In genomic region chr7:157506268-157506667, GRCh38 we compare ENCODE assay signal across 22 cellular contexts.
DNase-seq lines count a peak whose midpoint lies in the region; ATAC-seq and TF ChIP-seq lines count a peak whose summit lies in the region.
"Had no signal": no experiment of that assay in that cellular context is flagged by ENCODE, and none has a peak within 500 bp of the region (broad histone marks: within the 10 kb centered on the region; RNA-seq: fewer than 3 reads in every experiment).

No MANE protein-coding gene starts in this region.

- H3K4me3 ChIP-seq in CD4-positive, CD25-positive, alpha-beta regulatory T cell (ENCODE audit: low read depth, low read length): no peak overlapping the region
- peak overlapping the region in 1 of 2 donors; percentile 69 for H3K4me3 ChIP-seq in neuronal stem cell (ENCODE audit: low read length in 2 of 2)
- no peak overlapping the region for H3K4me3 ChIP-seq in A673 (ENCODE audit: low read depth, low read length, poor library complexity, severe bottlenecking)
- H3K4me3 ChIP-seq: A549, BLaER1 had no signal

- no peak overlapping the region for H2BK5ac ChIP-seq in neuronal stem cell (ENCODE audit: low read length)

- H3K9ac ChIP-seq in neuronal stem cell (ENCODE audit: low read depth, low read length, poor library complexity): peak overlapping the region; percentile 64
- H3K9ac ChIP-seq: BLaER1 had no signal

- H3K4me1 Mint-ChIP-seq in activated T-cell treated with anti-CD3 and anti-CD28 coated beads, Interleukin-2, amount 50 U/mL, for 24 hours (ENCODE audit: low read depth): peaks cover 26% of the 10 kb centered on the region
- peaks cover 30% of the 10 kb centered on the region for H3K4me1 Mint-ChIP-seq in activated T-cell treated with anti-CD3 and anti-CD28 coated beads, Interleukin-2, amount 50 U/mL, for 4 hours (ENCODE audit: low read depth)
- peaks cover 12 to 34% (median 25%) of the 10 kb centered on the region in 4 donors for H3K4me1 Mint-ChIP-seq in CD4-positive, CD25-positive, alpha-beta regulatory T cell
- peaks cover 29% of the 10 kb centered on the region for H3K4me1 Mint-ChIP-seq in activated CD4-positive, alpha-beta memory T cell treated with anti-CD3 and anti-CD28 coated beads, Interleukin-2, amount 10 ng/mL, durations not matched to agents 7 days and 5 days

- H2BK12ac ChIP-seq in neuronal stem cell (ENCODE audit: low read length): no peak overlapping the region

- no peaks in the 10 kb centered on the region for H3K79me1 ChIP-seq in neuronal stem cell (ENCODE audit: low read depth, low read length)

- no peak overlapping the region for H3K4me2 ChIP-seq in neuronal stem cell (ENCODE audit: insufficient read depth, low read length, poor library complexity, severe bottlenecking)
- H3K4me2 ChIP-seq: A549, BLaER1 had no signal

- H3K18ac ChIP-seq in neuronal stem cell (ENCODE audit: low read length): no peak overlapping the region

- H3K23ac ChIP-seq in neuronal stem cell (ENCODE audit: low read depth, low read length, poor library complexity): no peak overlapping the region

- TF ChIP-seq CTCF in A673 (conservative IDR thresholded peaks at IDR 0.05; ENCODE audit: low read depth, low read length): no peak

- no peak overlapping the region for H2BK120ac ChIP-seq in neuronal stem cell (ENCODE audit: low read depth, low read length)

- no CpG with 5 or more reads among the region's 6 CpGs for WGBS in neuronal stem cell (ENCODE audit: extremely low coverage in 2 of 2, insufficient read length in 2 of 2, insufficient replicate concordance in 1 of 2), 2 donors

- H3K36me3 ChIP-seq in CD4-positive, CD25-positive, alpha-beta regulatory T cell (ENCODE audit: control insufficient read depth, insufficient read depth, low read length): no peaks in the 10 kb centered on the region
- H3K36me3 ChIP-seq in neuronal stem cell (replicated peaks in 1 of 2; ENCODE audit: control insufficient read depth in 2 of 2, insufficient read depth in 2 of 2, low read length in 2 of 2) (no peaks in the 10 kb centered on the region), A673 (ENCODE audit: insufficient read depth, low read length, poor library complexity, severe bottlenecking) (no peaks in the 10 kb centered on the region)
- H3K36me3 ChIP-seq: BLaER1 had no signal

- H3K4me3 Mint-ChIP-seq in activated T-cell treated with anti-CD3 and anti-CD28 coated beads, Interleukin-2, amount 50 U/mL, for 24 hours: no peak overlapping the region
- no peak overlapping the region for H3K4me3 Mint-ChIP-seq in activated T-cell treated with anti-CD3 and anti-CD28 coated beads, Interleukin-2, amount 50 U/mL, for 4 hours
- H3K4me3 Mint-ChIP-seq in CD4-positive, CD25-positive, alpha-beta regulatory T cell: no peak overlapping the region
- H3K4me3 Mint-ChIP-seq in activated CD4-positive, alpha-beta memory T cell treated with anti-CD3 and anti-CD28 coated beads, Interleukin-2, amount 10 ng/mL, durations not matched to agents 7 days and 5 days: no peak overlapping the region
- H3K4me3 Mint-ChIP-seq: IgD-negative memory B cell had no signal

- no peaks in the 10 kb centered on the region for H3K27me3 ChIP-seq in CD4-positive, CD25-positive, alpha-beta regulatory T cell (ENCODE audit: control insufficient read depth, insufficient read depth, low read length)
- H3K27me3 ChIP-seq in neuronal stem cell (ENCODE audit: control insufficient read depth in 3 of 3, insufficient read depth in 3 of 3, low read depth in 1 of 3, low read length in 3 of 3) (no peaks in the 10 kb centered on the region), A673 (replicated peaks; ENCODE audit: insufficient read depth, low read depth, low read length, poor library complexity) (peaks cover 26% of the 10 kb centered on the region)
- H3K27me3 ChIP-seq: BLaER1 had no signal

- peaks cover 26% of the 10 kb centered on the region for H3K27me3 Mint-ChIP-seq in activated T-cell treated with anti-CD3 and anti-CD28 coated beads, Interleukin-2, amount 50 U/mL, for 24 hours
- H3K27me3 Mint-ChIP-seq in activated T-cell treated with anti-CD3 and anti-CD28 coated beads, Interleukin-2, amount 50 U/mL, for 4 hours (ENCODE audit: low read depth): peaks cover 3% of the 10 kb centered on the region
- peaks cover 40% of the 10 kb centered on the region for H3K27me3 Mint-ChIP-seq in CD4-positive, CD25-positive, alpha-beta regulatory T cell
- peaks cover 41% of the 10 kb centered on the region for H3K27me3 Mint-ChIP-seq in activated CD4-positive, alpha-beta memory T cell treated with anti-CD3 and anti-CD28 coated beads, Interleukin-2, amount 10 ng/mL, durations not matched to agents 7 days and 5 days

- H3K36me3 Mint-ChIP-seq in activated T-cell treated with anti-CD3 and anti-CD28 coated beads, Interleukin-2, amount 50 U/mL, for 24 hours (ENCODE audit: low read depth): no peaks in the 10 kb centered on the region
- no peaks in the 10 kb centered on the region for H3K36me3 Mint-ChIP-seq in activated T-cell treated with anti-CD3 and anti-CD28 coated beads, Interleukin-2, amount 50 U/mL, for 4 hours (ENCODE audit: insufficient read depth)
- peaks cover 6% of the 10 kb centered on the region for H3K36me3 Mint-ChIP-seq in CD4-positive, CD25-positive, alpha-beta regulatory T cell
- H3K36me3 Mint-ChIP-seq in activated CD4-positive, alpha-beta memory T cell treated with anti-CD3 and anti-CD28 coated beads, Interleukin-2, amount 10 ng/mL, durations not matched to agents 7 days and 5 days (ENCODE audit: low read depth): peaks cover 23% of the 10 kb centered on the region
- H3K36me3 Mint-ChIP-seq: IgD-negative memory B cell had no signal

- peaks cover 19% of the 10 kb centered on the region for H3K9me3 Mint-ChIP-seq in activated T-cell treated with anti-CD3 and anti-CD28 coated beads, Interleukin-2, amount 50 U/mL, for 24 hours
- H3K9me3 Mint-ChIP-seq in activated T-cell treated with anti-CD3 and anti-CD28 coated beads, Interleukin-2, amount 50 U/mL, for 4 hours: peaks cover 13% of the 10 kb centered on the region
- peaks cover 0 to 7% (median 0%) of the 10 kb centered on the region in 7 donors for H3K9me3 Mint-ChIP-seq in CD4-positive, CD25-positive, alpha-beta regulatory T cell
- peaks cover 16% of the 10 kb centered on the region for H3K9me3 Mint-ChIP-seq in activated CD4-positive, alpha-beta memory T cell treated with anti-CD3 and anti-CD28 coated beads, Interleukin-2, amount 10 ng/mL, durations not matched to agents 7 days and 5 days

- H2AFZ ChIP-seq in neuronal stem cell (ENCODE audit: low read length): no peak overlapping the region

- H3K4me1 ChIP-seq in CD4-positive, CD25-positive, alpha-beta regulatory T cell (ENCODE audit: control insufficient read depth, insufficient read depth, low read length, poor library complexity, severe bottlenecking): peaks cover 25% of the 10 kb centered on the region
- H3K4me1 ChIP-seq in neuronal stem cell (ENCODE audit: control insufficient read depth in 2 of 2, insufficient read depth in 1 of 2, low read depth in 1 of 2, low read length in 2 of 2) (no peaks in the 10 kb centered on the region), A673 (ENCODE audit: insufficient read depth, low read length, poor library complexity, severe bottlenecking) (no peaks in the 10 kb centered on the region)
- H3K4me1 ChIP-seq: A549 had no signal

- no peak overlapping the region for H3K27ac ChIP-seq in CD4-positive, CD25-positive, alpha-beta regulatory T cell (ENCODE audit: insufficient read depth, low read length, poor library complexity, severe bottlenecking)
- H3K27ac ChIP-seq in neuronal stem cell (replicated peaks; ENCODE audit: low read length): no peak overlapping the region
- no peak overlapping the region for H3K27ac ChIP-seq in A673 (ENCODE audit: low read depth, low read length, poor library complexity, severe bottlenecking)
- H3K27ac ChIP-seq: A549, BLaER1, HL-60 had no signal

- H3K4ac ChIP-seq in neuronal stem cell (ENCODE audit: low read length): no peak overlapping the region

- no peak overlapping the region for H3K27ac Mint-ChIP-seq in activated T-cell treated with anti-CD3 and anti-CD28 coated beads, Interleukin-2, amount 50 U/mL, for 24 hours
- H3K27ac Mint-ChIP-seq in CD4-positive, CD25-positive, alpha-beta regulatory T cell: peak overlapping the region in 2 of 3 donors; percentile 34 to 98
- no peak overlapping the region for H3K27ac Mint-ChIP-seq in activated CD4-positive, alpha-beta memory T cell treated with anti-CD3 and anti-CD28 coated beads, Interleukin-2, amount 10 ng/mL, durations not matched to agents 7 days and 5 days
- H3K27ac Mint-ChIP-seq: IgD-negative memory B cell had no signal

- POLR2A ChIA-PET in activated CD4-positive, alpha-beta memory T cell treated with anti-CD3 and anti-CD28 coated beads, Interleukin-2, amount 10 ng/mL, durations not matched to agents 7 days and 5 days (lab: Charles Lee): interaction anchor here (1.0 kb wide), 1 partner anchor 16 kb away, joined by 3 read pairs; no protein-coding TSS in a partner anchor
- POLR2A ChIA-PET in A673 (lab: Charles Lee; ENCODE audit: low non-redundant PET): no interaction called here

- H4K91ac ChIP-seq in neuronal stem cell (ENCODE audit: low read depth, low read length, poor library complexity): no peak overlapping the region

- BruUV-seq in A673 (replicated peaks; lab: Mats Ljungman, UMichigan): no TSS peak

- no peak overlapping the region for H2BK15ac ChIP-seq in neuronal stem cell (ENCODE audit: low read length)

- peaks cover 3 to 6% of the 10 kb centered on the region in 2 experiments for H3K9me3 ChIP-seq in CD4-positive, CD25-positive, alpha-beta regulatory T cell (ENCODE audit: control insufficient read depth in 2 of 2, low read length in 2 of 2)
- H3K9me3 ChIP-seq in neuronal stem cell (replicated peaks in 1 of 2; ENCODE audit: control insufficient read depth in 2 of 2, insufficient read depth in 1 of 2, low read depth in 1 of 2, low read length in 2 of 2) (peaks cover 8 to 39% of the 10 kb centered on the region in 2 donors), A673 (ENCODE audit: low read depth, low read length, poor library complexity, severe bottlenecking) (peaks cover 10% of the 10 kb centered on the region)
- H3K9me3 ChIP-seq: BLaER1 had no signal

- CTCF ChIA-PET in activated CD4-positive, alpha-beta memory T cell treated with anti-CD3 and anti-CD28 coated beads, Interleukin-2, amount 10 ng/mL, durations not matched to agents 7 days and 5 days (lab: Charles Lee): no interaction called here
- CTCF ChIA-PET in A673 (lab: Charles Lee): no interaction called here

- peak; percentile 7 for DNase-seq in activated T-cell treated with anti-CD3 and anti-CD28 coated beads, Interleukin-2, amount 50 U/mL, for 24 hours
- no peak for DNase-seq in activated T-cell treated with anti-CD3 and anti-CD28 coated beads, Interleukin-2, amount 50 U/mL, for 4 hours
- no peak for DNase-seq in CD4-positive, CD25-positive, alpha-beta regulatory T cell
- peak; percentile 9 for DNase-seq in activated CD4-positive, alpha-beta memory T cell treated with anti-CD3 and anti-CD28 coated beads, Interleukin-2, amount 10 ng/mL, durations not matched to agents 7 days and 5 days
- DNase-seq in neuronal stem cell (ENCODE audit: low spot score): no peak
- no peak for DNase-seq in A673 (ENCODE audit: low spot score)
- DNase-seq in NCI-H446 treated with DMSO at 0.1 percent for 48 hours (lab: John Stamatoyannopoulos, UW): no peak
- DNase-seq in stimulated activated CD4-positive, alpha-beta T cell treated with anti-CD3 and anti-CD28 coated beads, Interleukin-2, amount 100 ng/mL, for 48 hours: no peak
- DNase-seq: DMS79, GOT3, Karpas-422, NCI-H1417 treated with DMSO at 0.1 percent for 48 hours, NCI-H187 treated with DMSO at 0.1 percent for 48 hours, NCI-H2227 treated with DMSO at 0.1 percent for 48 hours, NCI-H526, PC-3, RPMI8226, SHP77 treated with DMSO at 0.1 percent for 48 hours had no signal

- no peak overlapping the region for H2AK5ac ChIP-seq in neuronal stem cell (ENCODE audit: low read depth, low read length)

- intact Hi-C loops in A673 (cut with micrococcal nuclease; ENCODE audit: unreplicated experiment): no loop called here

- no peak overlapping the region for H4K8ac ChIP-seq in neuronal stem cell (ENCODE audit: low read depth, low read length)

- H3K14ac ChIP-seq in neuronal stem cell (ENCODE audit: low read length): peak overlapping the region; percentile 76

- no peak for ATAC-seq in activated T-cell treated with anti-CD3 and anti-CD28 coated beads, Interleukin-2, amount 50 U/mL, for 4 hours
- ATAC-seq in CD4-positive, CD25-positive, alpha-beta regulatory T cell (ENCODE audit: low read depth in 2 of 2): no peak
- ATAC-seq: A549, PC-3 had no signal

Comparison
In these comparisons a context has a peak if more than half of its experiments do, and no peak if none do; other contexts are left out.
1. DNase-seq: peak in activated T-cell treated with anti-CD3 and anti-CD28 coated beads, Interleukin-2, amount 50 U/mL, for 24 hours (single experiment) and activated CD4-positive, alpha-beta memory T cell treated with anti-CD3 and anti-CD28 coated beads, Interleukin-2, amount 10 ng/mL, durations not matched to agents 7 days and 5 days (single experiment); none in activated T-cell treated with anti-CD3 and anti-CD28 coated beads, Interleukin-2, amount 50 U/mL, for 4 hours (single experiment), CD4-positive, CD25-positive, alpha-beta regulatory T cell (0 of 3), neuronal stem cell (single experiment), A673 (single experiment), NCI-H446 treated with DMSO at 0.1 percent for 48 hours (single experiment) and stimulated activated CD4-positive, alpha-beta T cell treated with anti-CD3 and anti-CD28 coated beads, Interleukin-2, amount 100 ng/mL, for 48 hours (0 of 2).
2. H3K27ac Mint-ChIP-seq: peak in CD4-positive, CD25-positive, alpha-beta regulatory T cell (2 of 3); none in activated T-cell treated with anti-CD3 and anti-CD28 coated beads, Interleukin-2, amount 50 U/mL, for 24 hours (single experiment) and activated CD4-positive, alpha-beta memory T cell treated with anti-CD3 and anti-CD28 coated beads, Interleukin-2, amount 10 ng/mL, durations not matched to agents 7 days and 5 days (single experiment).